In genomic region chr5:172285226-172286143, GRCh38 we compare ENCODE assay signal across 10 cellular contexts. TPM values are rescaled to one million over a fixed set of nuclear protein-coding genes. Genes with fewer than 3 reads are reported as not detected.
DNase-seq lines count a peak whose midpoint lies in the region; ATAC-seq, FAIRE-seq and TF ChIP-seq lines count a peak whose summit lies in the region.
"Had no signal": no experiment of that assay in that cellular context is flagged by ENCODE, and none has a peak within 500 bp of the region (broad histone marks: within the 10 kb centered on the region; RNA-seq: fewer than 3 reads in every experiment).

No MANE protein-coding gene starts in this region.

- peaks cover 16% of the 10 kb centered on the region for H3K79me1 ChIP-seq in trophoblast cell (ENCODE audit: low read length)

- H4K12ac ChIP-seq in trophoblast cell (ENCODE audit: low read depth, low read length) = no peak overlapping the region

- no peaks in the 10 kb centered on the region for H3K36me3 Mint-ChIP-seq in CD4-positive, CD25-positive, alpha-beta regulatory T cell
- no peaks in the 10 kb centered on the region for H3K36me3 Mint-ChIP-seq in astrocyte (ENCODE audit: low read depth, unreplicated experiment)
- H3K36me3 Mint-ChIP-seq in nephron progenitor cell (ENCODE audit: low read depth) = peaks cover 12% of the 10 kb centered on the region

- H2BK5ac ChIP-seq in trophoblast cell (ENCODE audit: low read depth, low read length, poor library complexity) = no peak overlapping the region

- peaks cover 24% of the 10 kb centered on the region for H4K20me1 ChIP-seq in astrocyte (ENCODE audit: insufficient read depth, low read length)

- peak overlapping the region; percentile 94 for H3K4me2 ChIP-seq in astrocyte (ENCODE audit: low read length)
- no peak overlapping the region for H3K4me2 ChIP-seq in trophoblast cell (ENCODE audit: low read length)

- H3K9ac ChIP-seq in HUES48 (ENCODE audit: low read depth, low read length) (no peak overlapping the region), astrocyte (ENCODE audit: low read length) (no peak overlapping the region), trophoblast cell (ENCODE audit: low read length) (no peak overlapping the region)

- peak overlapping the region; percentile 85 to 94 (median 90) for H3K4me3 Mint-ChIP-seq in CD4-positive, CD25-positive, alpha-beta regulatory T cell
- peak overlapping the region; percentile 91 for H3K4me3 Mint-ChIP-seq in astrocyte (ENCODE audit: unreplicated experiment)
- peak overlapping the region; percentile 98 for H3K4me3 Mint-ChIP-seq in nephron progenitor cell

- no CpG with 5 or more reads among the region's 15 CpGs for WGBS in trophoblast cell (ENCODE audit: extremely low coverage, insufficient coverage, insufficient read length)

- H3K4me1 ChIP-seq in CD4-positive, CD25-positive, alpha-beta regulatory T cell (ENCODE audit: control insufficient read depth, insufficient read depth, low read length, poor library complexity, severe bottlenecking) = peaks cover 25% of the 10 kb centered on the region
- peaks cover 25% of the 10 kb centered on the region for H3K4me1 ChIP-seq in HUES48 (ENCODE audit: control insufficient read depth, insufficient read depth, low read length)
- peaks cover 14% of the 10 kb centered on the region for H3K4me1 ChIP-seq in astrocyte (ENCODE audit: insufficient read depth, low read length)
- H3K4me1 ChIP-seq in trophoblast cell (ENCODE audit: control insufficient read depth in 1 of 2, insufficient read depth in 2 of 2, low read length in 2 of 2) = peaks cover 4% of the 10 kb centered on the region in 2 experiments

- no peak overlapping the region for H2BK120ac ChIP-seq in trophoblast cell (ENCODE audit: insufficient read depth, low read length, poor library complexity)

- peak overlapping the region in 1 of 3 donors; percentile 85 for H3K27ac Mint-ChIP-seq in CD4-positive, CD25-positive, alpha-beta regulatory T cell
- no peak overlapping the region for H3K27ac Mint-ChIP-seq in astrocyte (ENCODE audit: unreplicated experiment)
- H3K27ac Mint-ChIP-seq in nephron progenitor cell = no peak overlapping the region

- H3K4ac ChIP-seq in trophoblast cell (ENCODE audit: low read depth, low read length) = no peak overlapping the region

- H3K18ac ChIP-seq in trophoblast cell (ENCODE audit: low read length) = no peak overlapping the region

- no peak for FAIRE-seq in astrocyte (lab: Jason Lieb, UNC)

- no peak overlapping the region for H3K14ac ChIP-seq in trophoblast cell (ENCODE audit: low read length)

- H3K79me2 ChIP-seq in astrocyte (ENCODE audit: insufficient read depth, low read length) (peaks cover 29% of the 10 kb centered on the region), trophoblast cell (ENCODE audit: control insufficient read depth, insufficient read depth, low read length, poor library complexity) (peaks cover 20% of the 10 kb centered on the region)

- H2AK5ac ChIP-seq in trophoblast cell (ENCODE audit: low read length) = no peak overlapping the region

- H2AFZ ChIP-seq in astrocyte (ENCODE audit: low read depth, low read length) (no peak overlapping the region), trophoblast cell (ENCODE audit: insufficient read depth, low read length, poor library complexity) (no peak overlapping the region)

- peaks cover 13 to 30% (median 24%) of the 10 kb centered on the region in 4 donors for H3K4me1 Mint-ChIP-seq in CD4-positive, CD25-positive, alpha-beta regulatory T cell
- peaks cover 5% of the 10 kb centered on the region for H3K4me1 Mint-ChIP-seq in astrocyte (ENCODE audit: low read depth, unreplicated experiment)
- H3K4me1 Mint-ChIP-seq in nephron progenitor cell = peaks cover 42% of the 10 kb centered on the region

- no peak for ATAC-seq in CD4-positive, CD25-positive, alpha-beta regulatory T cell (ENCODE audit: low read depth in 2 of 2)
- ATAC-seq: HCT116 had no signal

- H3K23ac ChIP-seq in trophoblast cell (ENCODE audit: low read length) = no peak overlapping the region

- DNase-seq in CD4-positive, CD25-positive, alpha-beta regulatory T cell = no peak
- DNase-seq in astrocyte (ENCODE audit: low read depth) (no peak), nephron progenitor cell (no peak), trophoblast cell (no peak), NCI-H1930 (lab: John Stamatoyannopoulos, UW) (no peak), GM19238 (ENCODE audit: insufficient read length, low spot score) (no peak), NCI-H1694 treated with DMSO at 0.1 percent for 48 hours (lab: John Stamatoyannopoulos, UW) (no peak)
- DNase-seq: NCI-H146 had no signal

- no peak overlapping the region for H2BK12ac ChIP-seq in trophoblast cell (ENCODE audit: low read length)

- H3K27me3 ChIP-seq in CD4-positive, CD25-positive, alpha-beta regulatory T cell (ENCODE audit: control insufficient read depth, insufficient read depth, low read length) = no peaks in the 10 kb centered on the region
- no peaks in the 10 kb centered on the region for H3K27me3 ChIP-seq in HUES48 (ENCODE audit: control insufficient read depth, insufficient read depth, low read length)
- no peaks in the 10 kb centered on the region for H3K27me3 ChIP-seq in astrocyte (ENCODE audit: insufficient read depth, low read length)
- H3K27me3 ChIP-seq in trophoblast cell (ENCODE audit: insufficient read depth, low read length) = no peaks in the 10 kb centered on the region

- no peaks in the 10 kb centered on the region for H3K9me3 Mint-ChIP-seq in CD4-positive, CD25-positive, alpha-beta regulatory T cell
- H3K9me3 Mint-ChIP-seq in astrocyte (ENCODE audit: unreplicated experiment) (no peaks in the 10 kb centered on the region), nephron progenitor cell (no peaks in the 10 kb centered on the region)

- no peak overlapping the region for H3K27ac ChIP-seq in CD4-positive, CD25-positive, alpha-beta regulatory T cell (ENCODE audit: insufficient read depth, low read length, poor library complexity, severe bottlenecking)
- H3K27ac ChIP-seq in HUES48 (ENCODE audit: low read depth, low read length) (no peak overlapping the region), astrocyte (ENCODE audit: low read depth, low read length) (no peak overlapping the region), trophoblast cell (ENCODE audit: low read depth, low read length) (no peak overlapping the region)

- no peak overlapping the region for H3K4me3 ChIP-seq in CD4-positive, CD25-positive, alpha-beta regulatory T cell (ENCODE audit: low read depth, low read length)
- H3K4me3 ChIP-seq in HUES48 (ENCODE audit: low read depth, low read length) = peak overlapping the region; percentile 88
- H3K4me3 ChIP-seq in astrocyte (ENCODE audit: insufficient read depth, low read depth, low read length) = no peak overlapping the region
- no peak overlapping the region for H3K4me3 ChIP-seq in trophoblast cell (ENCODE audit: low read depth, low read length)

- no peak overlapping the region for H4K8ac ChIP-seq in trophoblast cell (ENCODE audit: low read depth, low read length)

- H3K36me3 ChIP-seq in CD4-positive, CD25-positive, alpha-beta regulatory T cell (ENCODE audit: control insufficient read depth, insufficient read depth, low read length) = no peaks in the 10 kb centered on the region
- H3K36me3 ChIP-seq in HUES48 (ENCODE audit: control insufficient read depth, insufficient read depth, low read length) = no peaks in the 10 kb centered on the region
- no peaks in the 10 kb centered on the region for H3K36me3 ChIP-seq in astrocyte (ENCODE audit: insufficient read depth, low read length)
- no peaks in the 10 kb centered on the region for H3K36me3 ChIP-seq in trophoblast cell (ENCODE audit: control insufficient read depth in 1 of 2, insufficient read depth in 2 of 2, low read length in 2 of 2)

- no peaks in the 10 kb centered on the region for H3K9me3 ChIP-seq in CD4-positive, CD25-positive, alpha-beta regulatory T cell (ENCODE audit: control insufficient read depth in 2 of 2, low read length in 2 of 2)
- no peaks in the 10 kb centered on the region for H3K9me3 ChIP-seq in HUES48 (ENCODE audit: control insufficient read depth, insufficient read depth, low read length)
- no peaks in the 10 kb centered on the region for H3K9me3 ChIP-seq in astrocyte (ENCODE audit: insufficient read depth, low read depth, low read length)
- H3K9me3 ChIP-seq in trophoblast cell (ENCODE audit: insufficient read depth, low read depth, low read length) = no peaks in the 10 kb centered on the region

- TF ChIP-seq CTCF in astrocyte (IDR thresholded peaks at IDR 0.05; ENCODE audit: insufficient read depth, low read depth, low read length) (no peak), nephron progenitor cell (IDR thresholded peaks at IDR 0.05) (no peak)

- H4K91ac ChIP-seq in trophoblast cell (ENCODE audit: low read depth, low read length) = no peak overlapping the region

- H3K27me3 Mint-ChIP-seq in CD4-positive, CD25-positive, alpha-beta regulatory T cell = peaks cover 18% of the 10 kb centered on the region
- H3K27me3 Mint-ChIP-seq in astrocyte (ENCODE audit: low read depth, unreplicated experiment) (no peaks in the 10 kb centered on the region), nephron progenitor cell (ENCODE audit: low read depth, poor library complexity) (peaks cover 7% of the 10 kb centered on the region)

RNA-seq across cellular contexts. Expression of gene UBTD2, which starts 1.9 kb away (rescaled TPM):
- total RNA-seq in CD4-positive, CD25-positive, alpha-beta regulatory T cell = 3.9 TPM
- 1 to 10 TPM; 2.9 to 3.7 (median 3.3) TPM for polyA plus RNA-seq in CD4-positive, CD25-positive, alpha-beta regulatory T cell
- 33.7 and 34.2 TPM in 2 replicates for total RNA-seq in astrocyte
- polyA plus RNA-seq in trophoblast cell (2013) = 30.4 and 31.5 TPM in 2 replicates
